Comparison of ENCODE assay signal across 9 cellular contexts in the genomic region with DNA sequence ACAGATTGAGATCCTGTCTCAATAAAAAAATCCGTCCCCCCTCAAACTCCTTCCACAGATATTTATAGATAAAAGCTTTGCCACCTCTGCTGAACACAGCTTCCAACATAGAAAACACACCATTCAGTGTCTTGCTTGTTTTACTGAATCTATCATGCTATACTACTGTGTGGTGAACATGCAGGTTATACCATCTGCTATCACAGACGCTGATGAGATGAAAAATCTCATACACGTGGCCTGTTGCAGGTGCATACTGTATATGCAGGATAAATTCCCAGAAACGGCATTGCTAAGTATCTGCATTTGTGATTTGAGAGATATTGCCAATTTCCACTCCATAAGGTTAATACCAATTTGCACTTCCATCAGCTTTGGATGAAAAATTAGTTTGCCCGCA. TPM values are rescaled to one million over a fixed set of nuclear protein-coding genes. Genes with fewer than 3 reads are reported as not detected.
"Had no signal": no experiment of that assay in that cellular context is flagged by ENCODE, and none has a peak within 500 bp of the region (broad histone marks: within the 10 kb centered on the region; RNA-seq: fewer than 3 reads in every experiment).

No MANE protein-coding gene starts in this region.

- DNase-seq: GOT3, HFFc6, IMR-90, KG1 had no signal

- H3K4me3 ChIP-seq: HAP-1, K562 had no signal

- H3K9me3 Mint-ChIP-seq: HFFc6 had no signal

- H3K9me3 ChIP-seq: HAP-1 had no signal

- H3K27ac Mint-ChIP-seq: HFFc6 had no signal

- H3K4me1 ChIP-seq: HAP-1 had no signal

- H3K4me3 Mint-ChIP-seq: HFFc6 had no signal

- H3K27ac ChIP-seq: HL-60 had no signal

- ATAC-seq: HCT116, K562 had no signal

- H3K36me3 ChIP-seq: HAP-1 had no signal

RNA-seq across cellular contexts. Expression of gene IL34, which starts 30.4 kb away (rescaled TPM):
- total RNA-seq: HT1080 had no signal
